In the genomic region with DNA sequence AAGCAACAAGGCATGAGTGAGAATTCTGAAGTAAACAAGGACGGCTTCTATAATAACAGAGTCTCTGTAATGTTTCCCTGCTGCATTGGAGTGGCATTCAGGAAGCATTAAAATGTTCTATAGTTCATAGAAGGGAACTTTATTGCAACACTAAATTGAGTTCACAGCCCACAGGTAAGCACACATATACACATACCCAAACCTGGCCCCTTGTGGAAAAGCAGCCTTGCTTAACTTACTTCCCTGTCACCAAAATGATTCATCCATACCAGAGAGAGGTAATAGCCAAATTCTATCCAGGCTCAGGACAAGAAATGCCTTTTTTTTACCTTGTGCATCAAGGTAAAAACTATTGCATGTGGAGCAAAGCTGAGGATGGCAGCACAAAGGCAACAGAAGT, we compare ENCODE assay signal across 27 cellular contexts.
"Had no signal": no experiment of that assay in that cellular context is flagged by ENCODE, and none has a peak within 500 bp of the region (broad histone marks: within the 10 kb centered on the region; RNA-seq: fewer than 3 reads in every experiment).

No MANE protein-coding gene starts in this region.

- ATAC-seq: effector memory CD8-positive, alpha-beta T cell; foreskin keratinocyte; gastrocnemius medialis; gastroesophageal sphincter; heart left ventricle had no signal

- H3K36me3 ChIP-seq: colonic mucosa, esophagus muscularis mucosa, esophagus squamous epithelium, gastrocnemius medialis, gastroesophageal sphincter, heart left ventricle had no signal

- H3K27ac ChIP-seq: colonic mucosa, coronary artery, dorsolateral prefrontal cortex, epithelial cell of prostate, esophagus muscularis mucosa, esophagus squamous epithelium, foreskin keratinocyte, gastrocnemius medialis, gastroesophageal sphincter, heart left ventricle had no signal

- H3K4me3 Mint-ChIP-seq: dendritic cell treated with granulocyte-macrophage colony-stimulating factor and Interleukin-4, amounts not matched to agents 40 ng/mL and 50 ng/mL, for 4 days; effector memory CD8-positive, alpha-beta T cell; endodermal cell had no signal

- H3K9me3 Mint-ChIP-seq: dendritic cell treated with granulocyte-macrophage colony-stimulating factor and Interleukin-4, amounts not matched to agents 40 ng/mL and 50 ng/mL, for 4 days; effector memory CD8-positive, alpha-beta T cell; endodermal cell had no signal

- H3K4me1 ChIP-seq: colonic mucosa, esophagus muscularis mucosa, esophagus squamous epithelium, foreskin keratinocyte, gastrocnemius medialis, gastroesophageal sphincter had no signal

- H3K4me3 ChIP-seq: colonic mucosa, coronary artery, dorsolateral prefrontal cortex, esophagus muscularis mucosa, esophagus squamous epithelium, gastrocnemius medialis, gastroesophageal sphincter, heart left ventricle had no signal

- DNase-seq: colonic mucosa; cortex of kidney; dermis blood vessel endothelial cell; dorsolateral prefrontal cortex; effector CD4-positive, alpha-beta T cell; effector CD8-positive, alpha-beta T cell; effector memory CD4-positive, alpha-beta T cell; effector memory CD8-positive, alpha-beta T cell; endodermal cell; erythroblast; esophagus squamous epithelium; foreskin fibroblast; foreskin keratinocyte; foreskin melanocyte; gastrocnemius medialis; glutamatergic neuron; head of caudate nucleus; heart left ventricle had no signal

- FAIRE-seq: colon, endometrium, endothelial cell of umbilical vein, frontal cortex had no signal

- H3K27me3 Mint-ChIP-seq: dendritic cell treated with granulocyte-macrophage colony-stimulating factor and Interleukin-4, amounts not matched to agents 40 ng/mL and 50 ng/mL, for 4 days had no signal

- H3K9me3 ChIP-seq: colonic mucosa, esophagus muscularis mucosa, esophagus squamous epithelium, gastrocnemius medialis, gastroesophageal sphincter, heart left ventricle had no signal

- H3K4me1 Mint-ChIP-seq: endodermal cell had no signal

- H3K27me3 ChIP-seq: colonic mucosa, esophagus muscularis mucosa, esophagus squamous epithelium, foreskin keratinocyte, gastrocnemius medialis, gastroesophageal sphincter, heart left ventricle had no signal
